ENCODE assay signal across 18 cellular contexts in the genomic region with DNA sequence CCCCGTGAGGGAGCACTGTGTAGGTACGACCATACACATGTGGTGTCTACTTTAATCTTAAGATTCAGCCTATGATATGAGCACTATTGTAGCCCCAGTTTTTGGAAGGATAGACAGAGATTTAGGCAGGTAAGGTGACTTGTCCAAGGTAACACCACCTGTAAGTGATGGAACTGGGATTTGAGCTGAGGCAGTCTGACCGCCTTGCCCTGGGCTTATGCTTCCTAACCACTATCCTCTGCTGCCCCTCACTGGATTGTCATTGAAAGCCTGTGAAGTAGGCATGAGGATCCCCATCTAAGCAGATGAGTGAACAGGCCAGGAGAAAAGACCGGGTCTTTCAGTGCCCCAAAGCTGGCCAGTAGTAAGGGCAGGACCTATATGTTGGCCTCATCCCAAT.
DNase-seq lines count a peak whose midpoint lies in the region; ATAC-seq, FAIRE-seq and TF ChIP-seq lines count a peak whose summit lies in the region.
"Had no signal": no experiment of that assay in that cellular context is flagged by ENCODE, and none has a peak within 500 bp of the region (broad histone marks: within the 10 kb centered on the region; RNA-seq: fewer than 3 reads in every experiment).

No MANE protein-coding gene starts in this region.

- no peaks in the 10 kb centered on the region for H3K27me3 ChIP-seq in H1 (replicated peaks in 1 of 4; ENCODE audit: control insufficient read depth in 3 of 4, extremely low read depth in 1 of 4, insufficient read depth in 3 of 4, low read length in 3 of 4)
- H3K27me3 ChIP-seq: esophagus muscularis mucosa, upper lobe of right lung had no signal

- H3K4me3 ChIP-seq in H1 (ENCODE audit: extremely low read depth in 1 of 4, insufficient read depth in 2 of 4, low read depth in 3 of 4, low read length in 4 of 4) = no peak overlapping the region
- H3K4me3 ChIP-seq: A549, coronary artery, esophagus muscularis mucosa, left ventricle myocardium inferior, upper lobe of right lung had no signal

- no peak overlapping the region for H4K91ac ChIP-seq in H1 (replicated peaks; ENCODE audit: insufficient read length, low read length)

- no peak overlapping the region for H3K56ac ChIP-seq in H1 (replicated peaks; ENCODE audit: insufficient read length, low read depth, low read length)

- no peak overlapping the region for H2AFZ ChIP-seq in H1 (ENCODE audit: low read length)

- H4K5ac ChIP-seq in H1 (ENCODE audit: insufficient read length, low read depth, low read length) = no peak overlapping the region

- H4K8ac ChIP-seq in H1 (ENCODE audit: extremely low read depth, insufficient read depth, low read length) = no peak overlapping the region

- H3K9me3 ChIP-seq in H1 (ENCODE audit: insufficient read depth in 2 of 2, low read depth in 1 of 2, low read length in 1 of 2) = no peaks in the 10 kb centered on the region
- H3K9me3 ChIP-seq: A549, esophagus muscularis mucosa, left ventricle myocardium inferior, upper lobe of right lung had no signal

- no peaks in the 10 kb centered on the region for H3K36me3 ChIP-seq in H1 (ENCODE audit: control insufficient read depth in 2 of 4, insufficient read depth in 4 of 4, low read length in 3 of 4)
- H3K36me3 ChIP-seq: esophagus muscularis mucosa, left ventricle myocardium inferior, upper lobe of right lung had no signal

- H4K20me1 ChIP-seq in H1 (replicated peaks in 1 of 2; ENCODE audit: control insufficient read depth in 1 of 2, insufficient read depth in 2 of 2, low read length in 2 of 2) = no peaks in the 10 kb centered on the region

- no peak overlapping the region for H3K4ac ChIP-seq in H1 (replicated peaks; ENCODE audit: insufficient read length, low read depth, low read length)

- H3K79me1 ChIP-seq in H1 (ENCODE audit: low read depth, low read length) = no peaks in the 10 kb centered on the region

- H3K4me1 ChIP-seq in H1 (replicated peaks in 1 of 4; ENCODE audit: control insufficient read depth in 3 of 4, insufficient read depth in 4 of 4, low read length in 3 of 4) = peaks cover 0 to 4% (median 2%) of the 10 kb centered on the region in 4 experiments; a peak in 4 of 7 replicates
- H3K4me1 ChIP-seq: A549, esophagus muscularis mucosa, upper lobe of right lung had no signal

- CTCF ChIA-PET in H1 (lab: Charles Lee; ENCODE audit: partially characterized antibody) = interaction anchor here (1.0 to 2.3 kb wide), 8 partner anchors 11 to 685 kb away, joined by 3 to 9 read pairs (median 4); no protein-coding TSS in a partner anchor

- H2BK15ac ChIP-seq in H1 (ENCODE audit: low read length) = no peak overlapping the region

- no peak for TF ChIP-seq EP300 in H1 (IDR thresholded peaks at IDR 0.05; ENCODE audit: borderline replicate concordance in 1 of 2, low read depth in 2 of 2, low read length in 2 of 2)

- no peaks in the 10 kb centered on the region for H3K79me2 ChIP-seq in H1 (ENCODE audit: control insufficient read depth in 1 of 2, insufficient read depth in 2 of 2, low read length in 2 of 2)

- no peak overlapping the region for H2BK12ac ChIP-seq in H1 (ENCODE audit: low read depth, low read length)

- H3K23ac ChIP-seq in H1 (ENCODE audit: insufficient read length) = no peak overlapping the region

- ATAC-seq in Right ventricle myocardium inferior (no peak), HG03175 (IDR thresholded peaks at IDR 0.05; ENCODE audit: unreplicated experiment) (no peak)
- ATAC-seq: CD8-positive, alpha-beta T cell; natural killer cell treated with Interleukin-12 subunit alpha and Interleukin-12 subunit beta and Interleukin-15 and Interleukin-18, amount 100 ng/mL, for 72 hours; upper lobe of right lung had no signal

- peak; percentile 31 to 56 (median 49) for TF ChIP-seq CTCF in H1 (IDR thresholded peaks at IDR 0.05; ENCODE audit: control extremely low read depth in 1 of 3, insufficient read depth in 1 of 3, low read depth in 1 of 3, low read length in 3 of 3)

- POLR2A ChIA-PET in H1 (lab: Charles Lee; ENCODE audit: partially characterized antibody) = interaction anchor here (1.4 kb wide), 1 partner anchor 382 kb away, joined by 3 read pairs; a partner anchor contains a TSS

- no peak overlapping the region for H2BK120ac ChIP-seq in H1 (replicated peaks; ENCODE audit: low read depth, low read length)

- TF ChIP-seq RAD21 in H1 (IDR thresholded peaks at IDR 0.05 in 1 of 2, conservative IDR thresholded peaks at IDR 0.05 in 1 of 2; ENCODE audit: low read depth in 2 of 2, low read length in 2 of 2) = peak; percentile 80 to 86

- no peak overlapping the region for H3K18ac ChIP-seq in H1 (ENCODE audit: extremely low read depth, low read length)

- H2BK5ac ChIP-seq in H1 (ENCODE audit: low read depth, low read length) = no peak overlapping the region

- WGBS in H1 (ENCODE audit: extremely low coverage in 1 of 2, insufficient coverage in 1 of 2, insufficient read length in 1 of 2, insufficient replicate concordance in 2 of 2, low coverage in 1 of 2, low lambda C conversion rate in 2 of 2, missing lambda C conversion rate in 1 of 2), 2 experiments = 86% methylated on average over 4 of the region's 4 CpGs; no CpG with 5 or more reads in 1 of the 2 experiments

- no peak for TF ChIP-seq POLR2A in H1 (IDR thresholded peaks at IDR 0.05; ENCODE audit: control extremely low read depth in 1 of 2, low read depth in 2 of 2, low read length in 2 of 2)

- no peak overlapping the region for H3K4me2 ChIP-seq in H1 (ENCODE audit: insufficient read depth in 1 of 2, low read depth in 2 of 2, low read length in 2 of 2)
- H3K4me2 ChIP-seq: A549 had no signal

- H2AK5ac ChIP-seq in H1 (ENCODE audit: low read depth, low read length) = no peak overlapping the region

- intact Hi-C loops in Right ventricle myocardium inferior (cut with DNase I) = no loop called here

- no peaks in the 10 kb centered on the region for H3K23me2 ChIP-seq in H1 (ENCODE audit: low read depth, low read length)

- DNase-seq in NCI-H1694 (lab: John Stamatoyannopoulos, UW) (peak; percentile 8), NCI-H1694 treated with DMSO at 0.1 percent for 48 hours (lab: John Stamatoyannopoulos, UW) (no peak), HuH-7 (ENCODE audit: low spot score) (peak; percentile 36), H1 (ENCODE audit: low read depth in 1 of 2, low spot score in 2 of 2) (no peak), pons (ENCODE audit: low spot score) (peak; percentile 85), Right ventricle myocardium inferior (ENCODE audit: missing footprints) (no peak)
- DNase-seq in activated naive CD4-positive, alpha-beta T cell treated with Interleukin-2 at 50 U/mL for 16 hours = no peak
- DNase-seq: activated CD8-positive, alpha-beta memory T cell treated with anti-CD3 and anti-CD28 coated beads for 24 hours; aorta; CD8-positive, alpha-beta T cell; left ventricle myocardium inferior; NCI-H1930; upper lobe of right lung had no signal

- H3K9ac ChIP-seq in H1 (replicated peaks in 1 of 4; ENCODE audit: extremely low read depth in 1 of 4, low read depth in 3 of 4, low read length in 3 of 4) = no peak overlapping the region

- no peak overlapping the region for H3K14ac ChIP-seq in H1 (ENCODE audit: insufficient read length)

- no peak for FAIRE-seq in H1 (lab: Jason Lieb, UNC)
- FAIRE-seq: A549 had no signal

- H2BK20ac ChIP-seq in H1 (ENCODE audit: low read length) = no peak overlapping the region

- H3K27ac ChIP-seq in H1 (ENCODE audit: low read depth, low read length) = no peak overlapping the region
- H3K27ac ChIP-seq: A549, coronary artery, esophagus muscularis mucosa, left ventricle myocardium inferior, upper lobe of right lung had no signal

TF ChIP-seq in H1, 55 proteins besides CTCF, POLR2A, EP300 and RAD21:
- TF ChIP-seq KDM1A (IDR thresholded peaks at IDR 0.05; ENCODE audit: borderline replicate concordance, low read length) = peak; percentile 87; the same call in 1 of the 2 replicates
- TF ChIP-seq, protein P1, sequence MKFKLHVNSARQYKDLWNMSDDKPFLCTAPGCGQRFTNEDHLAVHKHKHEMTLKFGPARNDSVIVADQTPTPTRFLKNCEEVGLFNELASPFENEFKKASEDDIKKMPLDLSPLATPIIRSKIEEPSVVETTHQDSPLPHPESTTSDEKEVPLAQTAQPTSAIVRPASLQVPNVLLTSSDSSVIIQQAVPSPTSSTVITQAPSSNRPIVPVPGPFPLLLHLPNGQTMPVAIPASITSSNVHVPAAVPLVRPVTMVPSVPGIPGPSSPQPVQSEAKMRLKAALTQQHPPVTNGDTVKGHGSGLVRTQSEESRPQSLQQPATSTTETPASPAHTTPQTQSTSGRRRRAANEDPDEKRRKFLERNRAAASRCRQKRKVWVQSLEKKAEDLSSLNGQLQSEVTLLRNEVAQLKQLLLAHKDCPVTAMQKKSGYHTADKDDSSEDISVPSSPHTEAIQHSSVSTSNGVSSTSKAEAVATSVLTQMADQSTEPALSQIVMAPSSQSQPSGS (IDR thresholded peaks at IDR 0.05; ENCODE audit: low read length) = no peak
TF ChIP-seq in H1: peak in this region for 1.

Comparison
In these comparisons a context has a peak if more than half of its experiments do, and no peak if none do; other contexts are left out.
1. DNase-seq: peak in NCI-H1694 (single experiment), HuH-7 (single experiment) and pons (single experiment); none in NCI-H1694 treated with DMSO at 0.1 percent for 48 hours (single experiment), H1 (0 of 2), Right ventricle myocardium inferior (single experiment) and activated naive CD4-positive, alpha-beta T cell treated with Interleukin-2 at 50 U/mL for 16 hours (single experiment).